In the genomic region with DNA sequence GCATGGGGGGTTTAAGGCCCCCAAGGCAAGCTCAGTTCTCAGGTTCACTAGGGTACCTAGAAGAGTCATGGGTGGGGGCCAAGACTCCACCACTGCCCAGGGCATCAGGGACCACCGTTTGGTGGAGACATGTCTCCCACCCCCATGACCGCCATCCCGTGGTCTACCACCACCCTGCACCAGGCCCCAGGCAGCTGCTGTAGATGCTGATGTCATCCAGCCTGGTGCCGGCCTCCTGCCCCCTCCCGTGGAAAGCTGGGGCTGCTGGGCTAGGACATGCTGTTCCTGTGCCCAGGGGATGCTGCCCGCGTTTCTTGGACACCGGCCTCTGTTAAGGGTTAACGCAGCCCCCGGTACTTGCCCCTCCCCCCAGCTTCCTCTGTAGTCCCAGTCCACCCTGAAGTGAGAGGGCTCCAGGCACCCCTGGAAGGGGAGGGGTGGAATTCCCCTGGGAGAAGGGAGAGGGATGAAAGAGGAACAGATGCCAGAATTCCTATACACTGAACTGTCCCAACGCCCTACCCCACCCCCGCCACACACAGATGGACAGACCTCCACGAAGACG, we compare ENCODE assay signal across 10 cellular contexts. TPM values are rescaled to one million over a fixed set of nuclear protein-coding genes. Genes with fewer than 3 reads are reported as not detected.
DNase-seq lines count a peak whose midpoint lies in the region; ATAC-seq and TF ChIP-seq lines count a peak whose summit lies in the region.
"Had no signal": no experiment of that assay in that cellular context is flagged by ENCODE, and none has a peak within 500 bp of the region (broad histone marks: within the 10 kb centered on the region; RNA-seq: fewer than 3 reads in every experiment).

No MANE protein-coding gene starts in this region.

- H3K36me3 Mint-ChIP-seq in naive thymus-derived CD8-positive, alpha-beta T cell: no peaks in the 10 kb centered on the region
- no peaks in the 10 kb centered on the region for H3K36me3 Mint-ChIP-seq in activated naive CD8-positive, alpha-beta T cell treated with anti-CD3 and anti-CD28 coated beads for 36 hours

- peak overlapping the region in 1 of 10 donors; percentile 79 for H3K27ac Mint-ChIP-seq in naive thymus-derived CD8-positive, alpha-beta T cell
- H3K27ac Mint-ChIP-seq in activated naive CD8-positive, alpha-beta T cell treated with anti-CD3 and anti-CD28 coated beads for 36 hours: no peak overlapping the region

- no peak for TF ChIP-seq POLR2A in gastroesophageal sphincter (IDR thresholded peaks at IDR 0.05)

- H3K4me3 Mint-ChIP-seq in naive thymus-derived CD8-positive, alpha-beta T cell: no peak overlapping the region
- no peak overlapping the region for H3K4me3 Mint-ChIP-seq in activated naive CD8-positive, alpha-beta T cell treated with anti-CD3 and anti-CD28 coated beads for 36 hours

- ATAC-seq in gastroesophageal sphincter: peak; percentile 15
- peak; percentile 22 for ATAC-seq in omental fat pad (ENCODE audit: low FRiP score)
- no peak for ATAC-seq in naive thymus-derived CD8-positive, alpha-beta T cell

- peak overlapping the region; percentile 35 for H3K4me3 ChIP-seq in SJSA1
- peak overlapping the region in 1 of 2 donors; percentile 41 for H3K4me3 ChIP-seq in gastroesophageal sphincter

- H3K27ac ChIP-seq in SJSA1 (peak overlapping the region; percentile 53), gastroesophageal sphincter (peak overlapping the region in 3 of 4 donors; percentile 53 to 68 (median 66))

- POLR2A ChIA-PET in naive thymus-derived CD8-positive, alpha-beta T cell (lab: Charles Lee): no interaction called here

- H3K27me3 ChIP-seq in SJSA1 (replicated peaks) (no peaks in the 10 kb centered on the region), gastroesophageal sphincter (peaks cover 39% of the 10 kb centered on the region)

- 0 to 17% methylated on average over 1 to 2 of the region's 14 CpGs for WGBS in gastroesophageal sphincter (ENCODE audit: low coverage in 1 of 2), 2 donors

- DNase-seq in C1 segment of cervical spinal cord (lab: John Stamatoyannopoulos, UW): peak in 12 of 14 donors; percentile 26 to 88 (median 72)
- DNase-seq in SJSA1 (ENCODE audit: low read depth in 1 of 2, low spot score in 2 of 2): peak; percentile 84 to 87
- no peak for DNase-seq in omental fat pad (ENCODE audit: low spot score)
- no peak for DNase-seq in activated CD4-positive, CD25-positive, alpha-beta regulatory T cell treated with anti-CD3 and anti-CD28 coated beads, Interleukin-2, amount 50 U/mL, for 72 hours
- no peak for DNase-seq in GDM1 (lab: John Stamatoyannopoulos, UW)
- DNase-seq in naive thymus-derived CD8-positive, alpha-beta T cell: no peak
- DNase-seq in activated naive CD8-positive, alpha-beta T cell treated with anti-CD3 and anti-CD28 coated beads for 36 hours: no peak

- TF ChIP-seq EP300 in gastroesophageal sphincter (IDR thresholded peaks at IDR 0.05): no peak

- peaks cover 35% of the 10 kb centered on the region for H3K4me1 ChIP-seq in SJSA1 (replicated peaks)
- peaks cover 0 to 19% (median 0%) of the 10 kb centered on the region in 3 donors for H3K4me1 ChIP-seq in gastroesophageal sphincter

- H3K4me1 Mint-ChIP-seq in naive thymus-derived CD8-positive, alpha-beta T cell: peaks cover 2 to 6% (median 5%) of the 10 kb centered on the region in 4 donors
- no peaks in the 10 kb centered on the region for H3K4me1 Mint-ChIP-seq in activated naive CD8-positive, alpha-beta T cell treated with anti-CD3 and anti-CD28 coated beads for 36 hours

- H3K36me3 ChIP-seq in SJSA1: no peaks in the 10 kb centered on the region; the same call in 1 of the 2 replicates
- no peaks in the 10 kb centered on the region for H3K36me3 ChIP-seq in gastroesophageal sphincter

- H3K9me3 Mint-ChIP-seq in naive thymus-derived CD8-positive, alpha-beta T cell: no peaks in the 10 kb centered on the region
- no peaks in the 10 kb centered on the region for H3K9me3 Mint-ChIP-seq in activated naive CD8-positive, alpha-beta T cell treated with anti-CD3 and anti-CD28 coated beads for 36 hours

- H3K9me3 ChIP-seq in SJSA1 (replicated peaks): no peaks in the 10 kb centered on the region
- H3K9me3 ChIP-seq in gastroesophageal sphincter: no peaks in the 10 kb centered on the region

- TF ChIP-seq CTCF in gastroesophageal sphincter (IDR thresholded peaks at IDR 0.05): no peak
- TF ChIP-seq CTCF in omental fat pad (IDR thresholded peaks at IDR 0.05): no peak

- H3K27me3 Mint-ChIP-seq in naive thymus-derived CD8-positive, alpha-beta T cell: peaks cover 0 to 12% (median 9%) of the 10 kb centered on the region in 5 donors
- peaks cover 10% of the 10 kb centered on the region for H3K27me3 Mint-ChIP-seq in activated naive CD8-positive, alpha-beta T cell treated with anti-CD3 and anti-CD28 coated beads for 36 hours

RNA-seq across cellular contexts. Expression of gene IP6K3, which starts 0.6 kb away (rescaled TPM):
- total RNA-seq in SJSA1 (2014; rRNA removed; shearing (Covaris generic)): 5.2 and 5.3 TPM in 2 replicates
- 1 to 10 TPM in 3 of 4 donors, under 1 TPM in 1; 0.32 to 5.5 (median 2.8) TPM for total RNA-seq in gastroesophageal sphincter
- total RNA-seq in omental fat pad: 1 to 10 TPM in 1 of 4 donors, under 1 TPM in 3; 0.19 to 2.2 (median 0.45) TPM
- not detected for total RNA-seq in naive thymus-derived CD8-positive, alpha-beta T cell
- not detected for polyA plus RNA-seq in naive thymus-derived CD8-positive, alpha-beta T cell
- not detected for total RNA-seq in activated naive CD8-positive, alpha-beta T cell treated with anti-CD3 and anti-CD28 coated beads for 36 hours
- total RNA-seq: endothelial cell of umbilical vein; T-helper 1 cell treated with Interleukin-12 subunit alpha and Interleukin-12 subunit beta and Interleukin-4 antibody, amounts not matched to agents 30 ng/mL and 1 ng/mL, for 36 hours had no signal
- polyA plus RNA-seq: endothelial cell of umbilical vein had no signal

RNA-seq across cellular contexts. Expression of gene UQCC2, which starts 34.6 kb away (rescaled TPM):
- 79.4 and 99.2 TPM in 2 replicates for total RNA-seq in SJSA1 (2014; rRNA removed; shearing (Covaris generic))
- total RNA-seq in gastroesophageal sphincter (10 to 100 TPM; 14.5 to 25.3 (median 17.7) TPM), omental fat pad (10 to 100 TPM; 10.4 to 19.6 (median 15.5) TPM)
- total RNA-seq in naive thymus-derived CD8-positive, alpha-beta T cell: 10 to 100 TPM; 23.3 to 24.7 TPM
- polyA plus RNA-seq in naive thymus-derived CD8-positive, alpha-beta T cell: 10 to 100 TPM; 44.4 to 57.7 (median 56.2) TPM
- total RNA-seq in activated naive CD8-positive, alpha-beta T cell treated with anti-CD3 and anti-CD28 coated beads for 36 hours: 100 to 1,000 TPM; 118 to 126 TPM

RNA-seq across cellular contexts. Expression of gene LEMD2, which starts 42.8 kb away (rescaled TPM):
- total RNA-seq in SJSA1 (2014; rRNA removed; shearing (Covaris generic)): 78.7 and 92.9 TPM in 2 replicates
- total RNA-seq in gastroesophageal sphincter (10 to 100 TPM; 47.3 to 50.9 (median 49.9) TPM), omental fat pad (10 to 100 TPM; 25.8 to 75.0 (median 40.4) TPM)
- total RNA-seq in naive thymus-derived CD8-positive, alpha-beta T cell: 100 to 1,000 TPM; 126 to 128 TPM
- 10 to 100 TPM; 24.6 to 43.9 (median 26.0) TPM for polyA plus RNA-seq in naive thymus-derived CD8-positive, alpha-beta T cell
- total RNA-seq in activated naive CD8-positive, alpha-beta T cell treated with anti-CD3 and anti-CD28 coated beads for 36 hours: 10 to 100 TPM; 33.1 to 38.8 TPM

RNA-seq across cellular contexts. Expression of gene MLN, which starts 57.7 kb away (rescaled TPM):
- total RNA-seq in SJSA1 (2014; rRNA removed; shearing (Covaris generic)): not detected in 2 replicates
- not detected for total RNA-seq in gastroesophageal sphincter
- not detected for total RNA-seq in omental fat pad
- total RNA-seq in naive thymus-derived CD8-positive, alpha-beta T cell: not detected
- polyA plus RNA-seq in naive thymus-derived CD8-positive, alpha-beta T cell: not detected
- total RNA-seq in activated naive CD8-positive, alpha-beta T cell treated with anti-CD3 and anti-CD28 coated beads for 36 hours: not detected
- total RNA-seq: endothelial cell of umbilical vein; T-helper 1 cell treated with Interleukin-12 subunit alpha and Interleukin-12 subunit beta and Interleukin-4 antibody, amounts not matched to agents 30 ng/mL and 1 ng/mL, for 36 hours had no signal
- polyA plus RNA-seq: endothelial cell of umbilical vein had no signal

Comparison
In these comparisons a context has a peak if more than half of its experiments do, and no peak if none do; other contexts are left out.
1. DNase-seq: peak in C1 segment of cervical spinal cord (12 of 14) and SJSA1 (2 of 2); none in omental fat pad (single experiment), activated CD4-positive, CD25-positive, alpha-beta regulatory T cell treated with anti-CD3 and anti-CD28 coated beads, Interleukin-2, amount 50 U/mL, for 72 hours (single experiment), GDM1 (single experiment), naive thymus-derived CD8-positive, alpha-beta T cell (0 of 10) and activated naive CD8-positive, alpha-beta T cell treated with anti-CD3 and anti-CD28 coated beads for 36 hours (single experiment).
2. ATAC-seq: peak in gastroesophageal sphincter (single experiment) and omental fat pad (single experiment); none in naive thymus-derived CD8-positive, alpha-beta T cell (0 of 2).